8 cellular contexts compared by ENCODE assay signal in genomic region chr5:158477214-158477613, GRCh38.
"Had no signal": no experiment of that assay in that cellular context is flagged by ENCODE, and none has a peak within 500 bp of the region (broad histone marks: within the 10 kb centered on the region; RNA-seq: fewer than 3 reads in every experiment).

No MANE protein-coding gene starts in this region.

- H3K4me3 Mint-ChIP-seq: IgD-negative memory B cell had no signal

- H3K27ac ChIP-seq: HL-60 had no signal

- H3K9me3 Mint-ChIP-seq: IgD-negative memory B cell had no signal

- FAIRE-seq: HepG2, HTR-8/SVneo, K562 had no signal

- H3K27ac Mint-ChIP-seq: IgD-negative memory B cell had no signal

- DNase-seq: IMR-90, KBM-7, KG1 had no signal

- H3K4me3 ChIP-seq: K562 had no signal

- ATAC-seq: HepG2, K562 had no signal
